In the genomic region with DNA sequence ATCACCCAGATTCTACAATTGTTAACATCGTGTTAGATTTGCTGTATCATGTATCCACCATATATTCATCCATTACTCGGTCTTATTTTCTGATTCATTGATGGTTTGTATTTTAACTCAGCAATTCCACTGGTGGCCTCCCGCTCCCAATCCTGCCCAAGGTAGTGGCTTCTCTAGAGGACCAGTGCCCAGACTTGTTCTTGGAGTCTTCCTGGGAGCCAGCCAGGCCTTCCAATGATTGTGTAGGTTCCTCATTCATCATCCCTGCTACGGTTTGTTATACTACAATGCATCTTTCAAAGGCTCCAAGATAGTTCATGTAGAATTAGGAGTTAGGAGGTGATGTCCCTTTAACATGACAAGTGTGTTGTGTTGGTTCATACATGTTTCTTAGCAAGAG, we compare ENCODE assay signal across 23 cellular contexts.
"Had no signal": no experiment of that assay in that cellular context is flagged by ENCODE, and none has a peak within 500 bp of the region (broad histone marks: within the 10 kb centered on the region; RNA-seq: fewer than 3 reads in every experiment).

No MANE protein-coding gene starts in this region.

- H3K27ac ChIP-seq: left lung, lower lobe of right lung, ovary, right atrium auricular region, right lobe of liver, stomach, testis, thyroid gland, upper lobe of right lung had no signal

- H3K9me3 ChIP-seq: left lung, lower lobe of right lung, mucosa of descending colon, ovary, stomach, testis, thyroid gland, upper lobe of right lung had no signal

- DNase-seq: hippocampal formation; kidney; left colon; lower lobe of right lung; mesendoderm; mucosa of descending colon; naive thymus-derived CD4-positive, alpha-beta T cell; ovary; right lobe of liver; stimulated activated CD4-positive, alpha-beta T cell treated with anti-CD3 and anti-CD28 coated beads, Interleukin-1b, Interleukin-23, amount 100 ng/mL, for 48 hours; stimulated activated CD4-positive, alpha-beta T cell treated with anti-CD3 and anti-CD28 coated beads, Interleukin-2, amount 100 ng/mL, for 48 hours; stimulated activated CD4-positive, alpha-beta T cell treated with anti-CD3 and anti-CD28 coated beads, Interleukin-4, amount 100 ng/mL, for 4 hours; stimulated activated naive B cell treated with anti-CD40 and anti-IgM and Interleukin-4, amounts not matched to agents 10 μg/mL and 1 μg/mL and 100 μg/mL, for 72 hours; stimulated activated naive CD8-positive, alpha-beta T cell treated with anti-CD3 and anti-CD28 coated beads, Interleukin-15, Interleukin-2, amounts not matched to agents 100 U/mL and 50 U/mL, for 24 hours; stomach; testis; thyroid gland; trophoblast cell; upper lobe of right lung had no signal

- H3K4me2 ChIP-seq: smooth muscle cell had no signal

- H3K36me3 ChIP-seq: left lung, lower lobe of right lung, ovary, right atrium auricular region, right lobe of liver, stomach, thyroid gland, upper lobe of right lung had no signal

- H3K4me3 ChIP-seq: left lung, lower lobe of right lung, mucosa of descending colon, ovary, right atrium auricular region, right lobe of liver, smooth muscle cell, stomach, testis, thyroid gland, upper lobe of right lung had no signal

- H3K4me1 ChIP-seq: left lung, lower lobe of right lung, right atrium auricular region, right lobe of liver, stomach, testis, thyroid gland, upper lobe of right lung had no signal

- H3K27me3 ChIP-seq: ovary, right atrium auricular region, right lobe of liver, testis, thyroid gland, upper lobe of right lung had no signal

- ATAC-seq: left colon; left lung; lower lobe of right lung; mucosa of descending colon; naive thymus-derived CD4-positive, alpha-beta T cell; natural killer cell treated with Interleukin-12 subunit alpha and Interleukin-12 subunit beta and Interleukin-15 and Interleukin-18, amount 100 ng/mL, for 72 hours; right lobe of liver; stimulated activated naive B cell treated with anti-CD40 and anti-IgM and Interleukin-4, amounts not matched to agents 10 μg/mL and 1 μg/mL and 100 μg/mL, for 72 hours; stimulated activated naive CD8-positive, alpha-beta T cell treated with anti-CD3 and anti-CD28 coated beads, Interleukin-15, Interleukin-2, amounts not matched to agents 100 U/mL and 50 U/mL, for 24 hours; upper lobe of right lung had no signal
